In genomic region chr5:69414885-69415583, GRCh38 we compare ENCODE assay signal across 8 cellular contexts. TPM values are rescaled to one million over a fixed set of nuclear protein-coding genes. Genes with fewer than 3 reads are reported as not detected.
DNase-seq lines count a peak whose midpoint lies in the region; ATAC-seq and TF ChIP-seq lines count a peak whose summit lies in the region.

MARVELD2 (plus strand) TSS chr5:69415116; CDS start chr5:69419386, 4,270 bp downstream.

- H3K4me3 Mint-ChIP-seq in H9: peak within 1 kb of the TSS; percentile 89 to 95
- H3K4me3 Mint-ChIP-seq in activated T-helper 2 cell treated with anti-CD3 and anti-CD28 coated beads, Interferon-gamma antibody, Interleukin-2, Interleukin-4, amounts not matched to agents 10 μg/mL and 5 μg/mL and 100 μg/mL, durations not matched to agents 14 hours and 24 hours and 36 hours (ENCODE audit: low read depth): peak within 1 kb of the TSS; percentile 55
- H3K4me3 Mint-ChIP-seq in nephron progenitor cell: peak within 1 kb of the TSS; percentile 87

- H3K23ac ChIP-seq in H9 (ENCODE audit: insufficient read length, low read depth, low read length): no peak within 1 kb of the TSS

- H3K4me1 Mint-ChIP-seq in H9 (peaks cover 16 to 17% of the 10 kb centered on the region in 2 experiments), nephron progenitor cell (peaks cover 14% of the 10 kb centered on the region)
- peaks cover 2% of the 10 kb centered on the region for H3K4me1 Mint-ChIP-seq in activated T-helper 2 cell treated with anti-CD3 and anti-CD28 coated beads, Interferon-gamma antibody, Interleukin-2, Interleukin-4, amounts not matched to agents 10 μg/mL and 5 μg/mL and 100 μg/mL, durations not matched to agents 14 hours and 24 hours and 36 hours (ENCODE audit: low read depth)

- intact Hi-C loops in activated T-helper 2 cell treated with anti-CD3 and anti-CD28 coated beads, Interferon-gamma antibody, Interleukin-2, Interleukin-4, amounts not matched to agents 10 μg/mL and 5 μg/mL and 100 μg/mL, durations not matched to agents 14 hours and 24 hours and 36 hours (cut with micrococcal nuclease): no loop called here

- no peak within 1 kb of the TSS for H3T11ph ChIP-seq in H9 (ENCODE audit: low read length)

- H2BK12ac ChIP-seq in H9 (ENCODE audit: insufficient read length, low read depth, low read length): no peak within 1 kb of the TSS

- peaks cover 3% of the 10 kb centered on the region for H3K23me2 ChIP-seq in H9 (ENCODE audit: insufficient read length, low read depth, low read length, poor library complexity, severe bottlenecking)

- H3K4me1 ChIP-seq in H9 (ENCODE audit: insufficient read depth, low read length): peaks cover 2% of the 10 kb centered on the region; the same call in 1 of the 2 replicates

- no peaks in the 10 kb centered on the region for H3K79me2 ChIP-seq in H9 (ENCODE audit: insufficient read depth, low read length)

- H3K27me3 Mint-ChIP-seq in H9 (ENCODE audit: low read depth) (no peaks in the 10 kb centered on the region), nephron progenitor cell (ENCODE audit: low read depth, poor library complexity) (peaks cover 54% of the 10 kb centered on the region)
- H3K27me3 Mint-ChIP-seq in activated T-helper 2 cell treated with anti-CD3 and anti-CD28 coated beads, Interferon-gamma antibody, Interleukin-2, Interleukin-4, amounts not matched to agents 10 μg/mL and 5 μg/mL and 100 μg/mL, durations not matched to agents 14 hours and 24 hours and 36 hours (ENCODE audit: low read depth): no peaks in the 10 kb centered on the region

- H3K36me3 Mint-ChIP-seq in H9 (ENCODE audit: insufficient read depth in 1 of 3, low read depth in 3 of 3) (peaks cover 16 to 41% (median 33%) of the 10 kb centered on the region in 3 experiments), nephron progenitor cell (ENCODE audit: low read depth) (peaks cover 58% of the 10 kb centered on the region)
- peaks cover 19% of the 10 kb centered on the region for H3K36me3 Mint-ChIP-seq in activated T-helper 2 cell treated with anti-CD3 and anti-CD28 coated beads, Interferon-gamma antibody, Interleukin-2, Interleukin-4, amounts not matched to agents 10 μg/mL and 5 μg/mL and 100 μg/mL, durations not matched to agents 14 hours and 24 hours and 36 hours (ENCODE audit: low read depth)

- no peak for ATAC-seq in HG03378 (IDR thresholded peaks at IDR 0.05; ENCODE audit: unreplicated experiment)

- peak within 1 kb of the TSS; percentile 93 for H3K18ac ChIP-seq in H9 (ENCODE audit: insufficient read length, low read depth, low read length)

- peak; percentile 69 for DNase-seq in EH (ENCODE audit: low read depth)
- DNase-seq in H9: peak; percentile 94
- DNase-seq in NCI-H345 treated with DMSO at 0.1 percent for 48 hours (lab: John Stamatoyannopoulos, UW; ENCODE audit: unreplicated experiment): peak; percentile 66
- DNase-seq in activated T-helper 2 cell treated with anti-CD3 and anti-CD28 coated beads, Interferon-gamma antibody, Interleukin-2, Interleukin-4, amounts not matched to agents 10 μg/mL and 5 μg/mL and 100 μg/mL, durations not matched to agents 14 hours and 24 hours and 36 hours (ENCODE audit: low spot score): no peak
- peak; percentile 33 for DNase-seq in fibroblast of villous mesenchyme (ENCODE audit: low read depth)
- peak; percentile 80 for DNase-seq in nephron progenitor cell
- peak in 31 of 49 donors; percentile 0 to 59 (median 15) for DNase-seq in substantia nigra (lab: John Stamatoyannopoulos, UW)

- no peaks in the 10 kb centered on the region for H4K20me1 ChIP-seq in H9 (ENCODE audit: control insufficient read depth, insufficient read depth, insufficient read length)

- no peaks in the 10 kb centered on the region for H3K27me3 ChIP-seq in H9 (ENCODE audit: insufficient read depth, low read length)

- TF ChIP-seq CTCF in H9 (conservative IDR thresholded peaks at IDR 0.05): peak; percentile 54; the same call in 2 of the 3 replicates
- peak; percentile 39 for TF ChIP-seq CTCF in fibroblast of villous mesenchyme (IDR thresholded peaks at IDR 0.05; ENCODE audit: insufficient read depth, low read depth, low read length)
- no peak for TF ChIP-seq CTCF in nephron progenitor cell (IDR thresholded peaks at IDR 0.05)

- no peak within 1 kb of the TSS for H3K4ac ChIP-seq in H9 (ENCODE audit: low read depth, low read length)

- H2BK5ac ChIP-seq in H9 (ENCODE audit: insufficient read length, low read length): no peak within 1 kb of the TSS

- H3K79me1 ChIP-seq in H9 (ENCODE audit: insufficient read depth, low read depth, low read length, poor library complexity, severe bottlenecking): no peaks in the 10 kb centered on the region

- no peak within 1 kb of the TSS for H2AK5ac ChIP-seq in H9 (ENCODE audit: insufficient read length, low read length)

- peak within 1 kb of the TSS; percentile 95 for H3K14ac ChIP-seq in H9 (ENCODE audit: insufficient read depth, low read length)

- no peak within 1 kb of the TSS for H2BK120ac ChIP-seq in H9 (ENCODE audit: low read depth, low read length, poor library complexity, severe bottlenecking)

- no peak within 1 kb of the TSS for H2BK20ac ChIP-seq in H9 (ENCODE audit: low read depth, low read length, poor library complexity, severe bottlenecking)

- no peak within 1 kb of the TSS for H2AFZ ChIP-seq in H9 (ENCODE audit: low read length)

- H4K91ac ChIP-seq in H9 (ENCODE audit: insufficient read length, low read depth, low read length): no peak within 1 kb of the TSS

- peak within 1 kb of the TSS; percentile 63 for H3K27ac ChIP-seq in H9 (ENCODE audit: insufficient read length, low read depth, low read length)
- H3K27ac ChIP-seq in substantia nigra (ENCODE audit: low read depth, low read length, poor library complexity, severe bottlenecking): no peak within 1 kb of the TSS

- no CpG with 5 or more reads among the region's 78 CpGs for WGBS in H9 (ENCODE audit: extremely low coverage, insufficient read length, low lambda C conversion rate)

- no peaks in the 10 kb centered on the region for H3K9me3 Mint-ChIP-seq in H9
- no peaks in the 10 kb centered on the region for H3K9me3 Mint-ChIP-seq in activated T-helper 2 cell treated with anti-CD3 and anti-CD28 coated beads, Interferon-gamma antibody, Interleukin-2, Interleukin-4, amounts not matched to agents 10 μg/mL and 5 μg/mL and 100 μg/mL, durations not matched to agents 14 hours and 24 hours and 36 hours
- H3K9me3 Mint-ChIP-seq in nephron progenitor cell: no peaks in the 10 kb centered on the region

- H3K56ac ChIP-seq in H9 (ENCODE audit: insufficient read length, low read depth, low read length): no peak within 1 kb of the TSS

- H3K9ac ChIP-seq in H9 (ENCODE audit: extremely low read depth, insufficient read length, low read length): peak within 1 kb of the TSS; percentile 91

- H4K5ac ChIP-seq in H9 (ENCODE audit: insufficient read length, low read depth, low read length): no peak within 1 kb of the TSS

- H3K27ac Mint-ChIP-seq in H9: peak within 1 kb of the TSS; percentile 74 to 97 (median 93); a peak in 5 of 7 replicates
- H3K27ac Mint-ChIP-seq in activated T-helper 2 cell treated with anti-CD3 and anti-CD28 coated beads, Interferon-gamma antibody, Interleukin-2, Interleukin-4, amounts not matched to agents 10 μg/mL and 5 μg/mL and 100 μg/mL, durations not matched to agents 14 hours and 24 hours and 36 hours: no peak within 1 kb of the TSS
- H3K27ac Mint-ChIP-seq in nephron progenitor cell: no peak within 1 kb of the TSS

- H2BK15ac ChIP-seq in H9 (ENCODE audit: low read depth, low read length): no peak within 1 kb of the TSS; the same call in 1 of the 2 replicates

- H3K4me2 ChIP-seq in H9 (ENCODE audit: insufficient read depth, insufficient read length, low read length): peak within 1 kb of the TSS; percentile 69

- H3K4me3 ChIP-seq in fibroblast of villous mesenchyme (ENCODE audit: low read depth, low read length): peak within 1 kb of the TSS; percentile 60

- no peaks in the 10 kb centered on the region for H3K9me3 ChIP-seq in H9 (ENCODE audit: control insufficient read depth, low read depth, low read length)

- H4K8ac ChIP-seq in H9 (replicated peaks; ENCODE audit: insufficient read length, low read depth, low read length): no peak within 1 kb of the TSS

RNA-seq across cellular contexts. Expression of gene MARVELD2, which starts in this region (rescaled TPM):
- total RNA-seq in H9 (2021) (29.5 and 30.3 TPM in 2 replicates), fibroblast of villous mesenchyme (2.3 and 3.9 TPM in 2 replicates)
- total RNA-seq in activated T-helper 2 cell treated with anti-CD3 and anti-CD28 coated beads, Interferon-gamma antibody, Interleukin-2, Interleukin-4, amounts not matched to agents 10 μg/mL and 5 μg/mL and 100 μg/mL, durations not matched to agents 14 hours and 24 hours and 36 hours: 0.14 and 0.16 TPM in 2 replicates

Comparison
In these comparisons a context has a peak if more than half of its experiments do, and no peak if none do; other contexts are left out.
1. H3K27ac Mint-ChIP-seq: peak in H9 (3 of 3); none in activated T-helper 2 cell treated with anti-CD3 and anti-CD28 coated beads, Interferon-gamma antibody, Interleukin-2, Interleukin-4, amounts not matched to agents 10 μg/mL and 5 μg/mL and 100 μg/mL, durations not matched to agents 14 hours and 24 hours and 36 hours (single experiment) and nephron progenitor cell (single experiment).
2. Peak in every context shown above with its lines, with median percentiles within 50 percentile points of each other: H3K4me3 Mint-ChIP-seq.